In the genomic region with DNA sequence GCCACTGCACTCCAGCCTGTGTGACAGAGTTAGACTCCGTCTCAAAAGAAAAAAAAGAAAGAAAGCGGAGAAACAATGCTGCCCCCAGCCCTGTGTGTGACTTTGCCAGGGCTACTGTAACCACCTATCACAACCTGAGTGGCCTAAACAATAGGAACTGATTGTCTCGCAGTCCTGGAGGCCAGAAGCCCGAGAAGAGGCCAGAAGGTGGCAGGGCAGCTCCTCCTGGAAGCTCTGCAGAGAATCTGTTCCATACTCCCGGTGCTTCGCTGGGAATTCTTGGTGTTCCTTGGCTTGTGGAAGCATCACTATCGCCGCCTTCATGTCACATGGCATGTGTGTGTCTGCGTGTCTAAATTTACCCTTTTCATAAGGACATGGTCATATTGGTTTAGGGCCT, we compare ENCODE assay signal across 1 cellular context.
TF ChIP-seq lines count a peak whose summit lies in the region.

No MANE protein-coding gene starts in this region.

TF ChIP-seq in GM12878, 131 proteins besides CTCF, POLR2A, EP300 and RAD21 (continued from another document):
- TF ChIP-seq, protein P1, sequence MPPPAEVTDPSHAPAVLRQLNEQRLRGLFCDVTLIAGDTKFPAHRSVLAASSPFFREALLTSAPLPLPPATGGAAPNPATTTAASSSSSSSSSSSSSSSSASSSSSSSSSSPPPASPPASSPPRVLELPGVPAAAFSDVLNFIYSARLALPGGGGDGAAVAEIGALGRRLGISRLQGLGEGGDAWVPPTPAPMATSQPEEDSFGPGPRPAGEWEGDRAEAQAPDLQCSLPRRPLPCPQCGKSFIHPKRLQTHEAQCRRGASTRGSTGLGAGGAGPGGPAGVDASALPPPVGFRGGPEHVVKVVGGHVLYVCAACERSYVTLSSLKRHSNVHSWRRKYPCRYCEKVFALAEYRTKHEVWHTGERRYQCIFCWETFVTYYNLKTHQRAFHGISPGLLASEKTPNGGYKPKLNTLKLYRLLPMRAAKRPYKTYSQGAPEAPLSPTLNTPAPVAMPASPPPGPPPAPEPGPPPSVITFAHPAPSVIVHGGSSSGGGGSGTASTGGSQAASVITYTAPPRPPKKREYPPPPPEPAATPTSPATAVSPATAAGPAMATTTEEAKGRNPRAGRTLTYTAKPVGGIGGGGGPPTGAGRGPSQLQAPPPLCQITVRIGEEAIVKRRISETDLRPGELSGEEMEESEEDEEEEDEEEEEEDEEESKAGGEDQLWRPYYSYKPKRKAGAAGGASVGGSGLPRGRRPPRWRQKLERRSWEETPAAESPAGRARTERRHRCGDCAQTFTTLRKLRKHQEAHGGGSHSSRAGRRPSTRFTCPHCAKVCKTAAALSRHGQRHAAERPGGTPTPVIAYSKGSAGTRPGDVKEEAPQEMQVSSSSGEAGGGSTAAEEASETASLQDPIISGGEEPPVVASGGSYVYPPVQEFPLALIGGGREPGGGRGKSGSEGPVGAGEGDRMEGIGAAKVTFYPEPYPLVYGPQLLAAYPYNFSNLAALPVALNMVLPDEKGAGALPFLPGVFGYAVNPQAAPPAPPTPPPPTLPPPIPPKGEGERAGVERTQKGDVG (CRISPR knock-in tag; IDR thresholded peaks at IDR 0.05), result no peak
- TF ChIP-seq IKZF2 (IDR thresholded peaks at IDR 0.05), result no peak
